In the genomic region with DNA sequence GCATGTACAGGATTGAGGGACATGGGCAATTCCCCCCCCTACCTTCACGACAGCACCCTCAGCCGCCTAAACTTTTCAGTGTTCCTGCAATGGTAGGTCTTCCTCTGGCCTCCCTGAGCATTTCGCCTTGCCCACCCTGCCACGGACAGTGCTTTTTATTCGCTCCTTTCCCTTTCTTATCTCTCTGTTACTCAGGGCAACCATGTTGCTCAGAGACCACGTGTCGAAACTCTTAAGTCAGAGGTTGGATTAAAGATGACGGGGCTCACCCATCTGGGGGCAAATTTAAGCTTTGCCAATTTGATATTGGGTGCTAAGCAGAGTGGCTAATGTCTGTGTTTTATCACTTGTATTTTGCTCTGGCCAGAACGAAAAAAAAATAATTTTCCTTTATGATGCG, we compare ENCODE assay signal across 18 cellular contexts. TPM values are rescaled to one million over a fixed set of nuclear protein-coding genes. Genes with fewer than 3 reads are reported as not detected.
"Had no signal": no experiment of that assay in that cellular context is flagged by ENCODE, and none has a peak within 500 bp of the region (broad histone marks: within the 10 kb centered on the region; RNA-seq: fewer than 3 reads in every experiment).

No MANE protein-coding gene starts in this region.

- H3K27ac ChIP-seq: foreskin keratinocyte, hepatocyte, ovary, right atrium auricular region, suprapubic skin, thyroid gland had no signal

- H3K36me3 ChIP-seq: ovary, right atrium auricular region, suprapubic skin, thyroid gland had no signal

- DNase-seq: foreskin keratinocyte; left colon; left ventricle myocardium superior; mesendoderm; naive thymus-derived CD4-positive, alpha-beta T cell; ovary; small intestine; stimulated activated CD4-positive, alpha-beta T cell treated with anti-CD3 and anti-CD28 coated beads, Interleukin-12 subunit alpha, Interleukin-12 subunit beta, amount 100 ng/mL, for 4 hours; stimulated activated CD4-positive, alpha-beta T cell treated with anti-CD3 and anti-CD28 coated beads, Interleukin-2, amount 100 ng/mL, for 48 hours; stimulated activated naive CD4-positive, alpha-beta T cell treated with Interleukin-2 at 50 U/mL for 16 hours; thyroid gland had no signal

- H3K27ac Mint-ChIP-seq: dendritic cell treated with granulocyte-macrophage colony-stimulating factor and Interleukin-4, amounts not matched to agents 40 ng/mL and 50 ng/mL, for 4 days; naive thymus-derived CD4-positive, alpha-beta T cell; type B pancreatic cell had no signal

- H2AFZ ChIP-seq: hepatocyte had no signal

- H3K4me3 ChIP-seq: hepatocyte, lung, ovary, right atrium auricular region, suprapubic skin, thyroid gland had no signal

- H3K36me3 Mint-ChIP-seq: naive thymus-derived CD4-positive, alpha-beta T cell had no signal

- H3K27me3 Mint-ChIP-seq: dendritic cell treated with granulocyte-macrophage colony-stimulating factor and Interleukin-4, amounts not matched to agents 40 ng/mL and 50 ng/mL, for 4 days; type B pancreatic cell had no signal

- H3K4me1 Mint-ChIP-seq: naive thymus-derived CD4-positive, alpha-beta T cell had no signal

- H3K4me2 ChIP-seq: hepatocyte had no signal

- H3K9me3 ChIP-seq: ovary, right atrium auricular region, suprapubic skin, thyroid gland had no signal

- ATAC-seq: foreskin keratinocyte; left colon; left ventricle myocardium superior; naive thymus-derived CD4-positive, alpha-beta T cell had no signal

- H3K79me2 ChIP-seq: hepatocyte had no signal

- H3K4me3 Mint-ChIP-seq: dendritic cell treated with granulocyte-macrophage colony-stimulating factor and Interleukin-4, amounts not matched to agents 40 ng/mL and 50 ng/mL, for 4 days; naive thymus-derived CD4-positive, alpha-beta T cell; type B pancreatic cell had no signal

- H3K27me3 ChIP-seq: foreskin keratinocyte, hepatocyte, ovary, right atrium auricular region, suprapubic skin, thyroid gland had no signal

- H3K4me1 ChIP-seq: right atrium auricular region, suprapubic skin, thyroid gland had no signal

RNA-seq across cellular contexts. Expression of gene TENM3, which starts 20.4 kb away (rescaled TPM):
- total RNA-seq: mononuclear cell; naive thymus-derived CD4-positive, alpha-beta T cell had no signal
- polyA plus RNA-seq: naive thymus-derived CD4-positive, alpha-beta T cell had no signal
